Comparison of ENCODE assay signal across 8 cellular contexts in genomic region chr20:34515484-34516037, GRCh38. TPM values are rescaled to one million over a fixed set of nuclear protein-coding genes. Genes with fewer than 3 reads are reported as not detected.
DNase-seq lines count a peak whose midpoint lies in the region; ATAC-seq, FAIRE-seq and TF ChIP-seq lines count a peak whose summit lies in the region.

No MANE protein-coding gene starts in this region.

- TF ChIP-seq CTCF in RWPE1 (conservative IDR thresholded peaks at IDR 0.05; ENCODE audit: low read depth): no peak
- TF ChIP-seq CTCF in psoas muscle (IDR thresholded peaks at IDR 0.05): no peak

- no peaks in the 10 kb centered on the region for H3K9me3 ChIP-seq in psoas muscle

- POLR2A ChIA-PET in RWPE1 (lab: Yijun Ruan, JAX; ENCODE audit: low non-redundant PET): interaction anchor here (0.8 to 1.3 kb wide), 3 partner anchors 10 to 202 kb away, joined by 3 to 6 read pairs (median 6); partner anchors contain the start of gene MAP1LC3A

- WGBS in psoas muscle, 3 donors: 9 to 15% (median 12%) methylated on average over 25 of the region's 25 CpGs

- DNase-seq in DMS114 treated with DMSO at 0.1 percent for 48 hours (lab: John Stamatoyannopoulos, UW; ENCODE audit: unreplicated experiment) (peak; percentile 66), HuH-7.5 (ENCODE audit: low spot score) (peak; percentile 80), RWPE1 (ENCODE audit: low spot score) (peak; percentile 92), Right ventricle myocardium superior (no peak), psoas muscle (peak; percentile 28 to 63), urothelium cell line (ENCODE audit: low spot score) (no peak)
- peak; percentile 31 to 60 (median 44) for DNase-seq in activated naive CD4-positive, alpha-beta T cell (lab: John Stamatoyannopoulos, UW)

- peaks cover 3 to 21% of the 10 kb centered on the region in 2 donors for H3K36me3 ChIP-seq in psoas muscle (ENCODE audit: insufficient read depth in 1 of 2, low read depth in 1 of 2)

- H3K27ac ChIP-seq in RWPE1 (peak overlapping the region; percentile 99), psoas muscle (peak overlapping the region; percentile 96)

- no peak for FAIRE-seq in urothelium cell line (lab: Jason Lieb, UNC)

- H3K4me1 ChIP-seq in psoas muscle: peaks cover 18% of the 10 kb centered on the region

- CTCF ChIA-PET in RWPE1 (lab: Yijun Ruan, JAX): interaction anchor here (0.6 to 2.3 kb wide), 4 partner anchors 47 to 324 kb away, joined by 3 to 28 read pairs (median 4); no protein-coding TSS in a partner anchor

- ATAC-seq in GM21423 (IDR thresholded peaks at IDR 0.05; ENCODE audit: unreplicated experiment) (peak; percentile 50), Right ventricle myocardium superior (ENCODE audit: poor library complexity) (peak; percentile 50), psoas muscle (peak; percentile 28 to 50 (median 32))

- no peaks in the 10 kb centered on the region for H3K27me3 ChIP-seq in psoas muscle (ENCODE audit: insufficient read depth in 3 of 3, low read length in 2 of 3)

- H3K4me3 ChIP-seq in psoas muscle: peak overlapping the region; percentile 91

- intact Hi-C loops in Right ventricle myocardium superior (cut with DNase I) (loop anchor here (10.0 kb wide), 1 partner anchor 201 kb away; no protein-coding TSS in a partner anchor), psoas muscle (cut with DNase I) (loop anchor here in 1 of 2 donors (1.0 kb wide), 1 partner anchor 203 kb away; no protein-coding TSS in a partner anchor)

RNA-seq across cellular contexts. Expression of gene DYNLRB1, which starts 0.7 kb away (rescaled TPM):
- 148 TPM for total RNA-seq in Right ventricle myocardium superior
- total RNA-seq in psoas muscle: 100 to 1,000 TPM in 2 of 4 donors, 10 to 100 TPM in 2; 93.2 to 119 (median 99.0) TPM
- polyA plus RNA-seq in psoas muscle: 100 to 1,000 TPM; 166 to 179 (median 171) TPM

RNA-seq across cellular contexts. Expression of gene MAP1LC3A, which starts 43.0 kb away (rescaled TPM):
- total RNA-seq in Right ventricle myocardium superior: 107 TPM
- 10 to 100 TPM; 27.4 to 44.9 (median 37.5) TPM for total RNA-seq in psoas muscle
- 10 to 100 TPM; 27.4 to 90.5 (median 30.9) TPM for polyA plus RNA-seq in psoas muscle

Comparison
In these comparisons a context has a peak if more than half of its experiments do, and no peak if none do; other contexts are left out.
1. DNase-seq: peak in DMS114 treated with DMSO at 0.1 percent for 48 hours (single experiment), HuH-7.5 (single experiment), RWPE1 (single experiment), activated naive CD4-positive, alpha-beta T cell (4 of 4) and psoas muscle (2 of 2); none in Right ventricle myocardium superior (single experiment) and urothelium cell line (single experiment).
2. Peak in every context shown above with its lines, with median percentiles within 50 percentile points of each other: ATAC-seq.